1 cellular context compared by ENCODE assay signal in genomic region chr1:7962011-7962335, GRCh38.
TF ChIP-seq lines count a peak whose summit lies in the region.

No MANE protein-coding gene starts in this region.

TF ChIP-seq in HepG2, 621 proteins besides CTCF, POLR2A, EP300 and RAD21:
- no peak for TF ChIP-seq ZNF782 (CRISPR knock-in tag; IDR thresholded peaks at IDR 0.05; ENCODE audit: borderline replicate concordance)
- TF ChIP-seq ZNF3 (CRISPR knock-in tag; IDR thresholded peaks at IDR 0.05), result no peak
- TF ChIP-seq ZNF678 (CRISPR knock-in tag; IDR thresholded peaks at IDR 0.05), result 0 out of 2 replicates have a peak, but pooled peaks have one; percentile 4
- no peak for TF ChIP-seq FIP1L1 (IDR thresholded peaks at IDR 0.05; ENCODE audit: borderline replicate concordance, insufficient read depth, low read depth, low read length)
- TF ChIP-seq KDM5A (IDR thresholded peaks at IDR 0.05; ENCODE audit: borderline replicate concordance, low read length), result peak; percentile 70; the same call in 1 of the 2 replicates
- no peak for TF ChIP-seq ZNF251 (CRISPR knock-in tag; IDR thresholded peaks at IDR 0.05)
- no peak for TF ChIP-seq MATR3 (CRISPR knock-in tag; IDR thresholded peaks at IDR 0.05)
- peak; percentile 51; the same call in 1 of the 2 replicates for TF ChIP-seq ISX (CRISPR knock-in tag; conservative IDR thresholded peaks at IDR 0.05)
- 0 out of 2 replicates have a peak, but pooled peaks have one; percentile 8 for TF ChIP-seq ZNF234 (CRISPR knock-in tag; conservative IDR thresholded peaks at IDR 0.05)
- TF ChIP-seq TEAD2 (CRISPR knock-in tag; IDR thresholded peaks at IDR 0.05), result 0 out of 2 replicates have a peak, but pooled peaks have one; percentile 1
